1 cellular context compared by ENCODE assay signal in genomic region chr1:40756523-40756922, GRCh38.
TF ChIP-seq lines count a peak whose summit lies in the region.

No MANE protein-coding gene starts in this region.

TF ChIP-seq in HepG2, 621 proteins besides CTCF, POLR2A, EP300 and RAD21 (continued from another document):
- TF ChIP-seq PATZ1 (CRISPR knock-in tag; IDR thresholded peaks at IDR 0.05) = no peak
- peak; percentile 78 for TF ChIP-seq MAFF (IDR thresholded peaks at IDR 0.05; ENCODE audit: low read depth, low read length)
- TF ChIP-seq ATF1 (CRISPR knock-in tag; IDR thresholded peaks at IDR 0.05) = no peak
- TF ChIP-seq ZNF432 (CRISPR knock-in tag; IDR thresholded peaks at IDR 0.05; ENCODE audit: borderline replicate concordance) = no peak
- TF ChIP-seq ZMAT5 (CRISPR knock-in tag; IDR thresholded peaks at IDR 0.05; ENCODE audit: borderline replicate concordance, low read depth) = no peak
- no peak for TF ChIP-seq HOXA9 (CRISPR knock-in tag; IDR thresholded peaks at IDR 0.05; ENCODE audit: borderline replicate concordance)
- no peak for TF ChIP-seq LCORL (IDR thresholded peaks at IDR 0.05)
- no peak for TF ChIP-seq LCORL (CRISPR knock-in tag; IDR thresholded peaks at IDR 0.05)
- no peak for TF ChIP-seq ZSCAN25 (CRISPR knock-in tag; IDR thresholded peaks at IDR 0.05)
- TF ChIP-seq TMF1 (CRISPR knock-in tag; IDR thresholded peaks at IDR 0.05; ENCODE audit: low read depth) = no peak
- no peak for TF ChIP-seq FOXO1 (CRISPR knock-in tag; IDR thresholded peaks at IDR 0.05)
